5 cellular contexts compared by ENCODE assay signal in genomic region chr12:115914122-115914521, GRCh38.
"Had no signal": no experiment of that assay in that cellular context is flagged by ENCODE, and none has a peak within 500 bp of the region (broad histone marks: within the 10 kb centered on the region; RNA-seq: fewer than 3 reads in every experiment).

No MANE protein-coding gene starts in this region.

- H2AFZ ChIP-seq: GM23338 had no signal

- H3K4me3 ChIP-seq: GM23338, K562 had no signal

- DNase-seq: H9, HCEC 1CT, IMR-90 had no signal

- H3K4me2 ChIP-seq: GM23338 had no signal
